8 cellular contexts compared by ENCODE assay signal in the genomic region with DNA sequence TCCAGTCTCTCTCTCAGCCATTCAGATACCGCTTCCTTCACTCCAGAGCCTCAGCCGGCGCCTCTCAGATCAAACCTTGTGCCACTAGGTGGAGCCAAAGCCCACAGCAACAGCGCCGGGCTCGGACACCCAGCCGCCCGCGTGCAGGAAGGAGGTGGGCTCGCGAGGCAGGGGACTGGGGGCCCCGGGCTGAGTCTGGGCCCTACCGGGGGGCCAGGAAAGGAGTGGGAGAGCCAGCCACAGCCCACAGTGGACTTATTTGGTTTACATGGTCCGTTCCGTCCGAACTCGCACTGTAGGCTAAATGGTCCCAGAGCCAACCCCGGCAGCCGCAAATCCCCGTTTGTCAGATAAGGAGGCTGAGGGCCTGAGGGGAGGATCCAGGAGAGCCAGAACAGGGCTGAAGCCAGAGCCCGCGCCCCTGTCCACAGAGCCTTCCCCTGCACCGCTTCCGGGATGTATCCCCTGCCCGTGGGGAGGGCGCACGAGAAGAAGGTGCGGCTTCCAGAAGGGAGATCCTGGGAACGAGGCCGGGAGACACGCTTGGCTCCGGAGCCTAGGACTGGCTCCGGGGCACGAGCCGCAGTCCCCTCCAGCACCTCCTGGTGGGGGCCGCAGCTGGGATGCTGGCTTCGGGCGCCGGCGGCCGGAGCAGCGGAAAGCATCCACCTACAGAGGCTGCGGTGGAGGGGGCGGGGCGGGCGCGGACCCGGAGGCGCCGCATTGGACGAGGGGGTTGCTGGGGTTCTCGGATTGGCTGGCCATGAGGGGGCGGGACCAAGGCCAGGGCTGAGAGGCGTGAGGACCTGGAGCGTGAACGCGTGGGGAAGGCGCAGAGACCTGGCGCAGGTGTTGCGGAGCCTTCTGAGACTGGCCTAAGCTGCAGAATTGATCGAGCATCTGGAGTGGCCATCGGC. TPM values are rescaled to one million over a fixed set of nuclear protein-coding genes. Genes with fewer than 3 reads are reported as not detected.
A peak's percentile ranks its signal among the peaks of the same experiment; 100 is the strongest.
DNase-seq lines count a peak whose midpoint lies in the region; ATAC-seq and TF ChIP-seq lines count a peak whose summit lies in the region.

No MANE protein-coding gene starts in this region.

- no peak for TF ChIP-seq EP300 in tibial nerve (IDR thresholded peaks at IDR 0.05)

- peak overlapping the region; percentile 52 for H3K4ac ChIP-seq in trophoblast cell (ENCODE audit: low read depth, low read length)

- H3K9me3 ChIP-seq in cardiac muscle cell (ENCODE audit: low read depth) (no peaks in the 10 kb centered on the region), trophoblast cell (ENCODE audit: insufficient read depth, low read depth, low read length) (no peaks in the 10 kb centered on the region), tibial nerve (no peaks in the 10 kb centered on the region)

- H4K8ac ChIP-seq in trophoblast cell (ENCODE audit: low read depth, low read length), result peak overlapping the region; percentile 81

- no peaks in the 10 kb centered on the region for H3K9me3 Mint-ChIP-seq in activated naive CD8-positive, alpha-beta T cell (ENCODE audit: low read depth)

- H3K14ac ChIP-seq in trophoblast cell (ENCODE audit: low read length), result peak overlapping the region; percentile 57

- no peak overlapping the region for H2AK5ac ChIP-seq in trophoblast cell (ENCODE audit: low read length)

- DNase-seq in GM12865 (ENCODE audit: low read depth) (peak; percentile 96), NCI-H1105 treated with DMSO at 0.1 percent for 48 hours (lab: John Stamatoyannopoulos, UW) (peak; percentile 74), SKM-1 (lab: John Stamatoyannopoulos, UW; ENCODE audit: unreplicated experiment) (peak; percentile 82), cardiac muscle cell (ENCODE audit: low read depth in 1 of 2, low spot score in 1 of 2) (peak; percentile 90 to 94), trophoblast cell (peak; percentile 95 to 96), tibial nerve (ENCODE audit: low spot score in 2 of 2) (peak; percentile 88 to 96)

- H3K36me3 ChIP-seq in cardiac muscle cell (no peaks in the 10 kb centered on the region), trophoblast cell (ENCODE audit: control insufficient read depth in 1 of 2, insufficient read depth in 2 of 2, low read length in 2 of 2) (no peaks in the 10 kb centered on the region), tibial nerve (no peaks in the 10 kb centered on the region)

- no peaks in the 10 kb centered on the region for H3K36me3 Mint-ChIP-seq in activated naive CD8-positive, alpha-beta T cell

- peak overlapping the region; percentile 67 for H2BK5ac ChIP-seq in trophoblast cell (ENCODE audit: low read depth, low read length, poor library complexity)

- H3K18ac ChIP-seq in trophoblast cell (ENCODE audit: low read length), result peak overlapping the region; percentile 82

- H3K79me2 ChIP-seq in trophoblast cell (ENCODE audit: control insufficient read depth, insufficient read depth, low read length, poor library complexity), result peaks cover 4% of the 10 kb centered on the region

- H3K4me2 ChIP-seq in trophoblast cell (ENCODE audit: low read length), result peak overlapping the region; percentile 95

- peak overlapping the region; percentile 72 for H3K4me3 ChIP-seq in GM12865 (ENCODE audit: low read depth, low read length)
- peak overlapping the region; percentile 51 for H3K4me3 ChIP-seq in cardiac muscle cell
- H3K4me3 ChIP-seq in trophoblast cell (ENCODE audit: low read depth, low read length), result peak overlapping the region; percentile 74
- peak overlapping the region; percentile 39 to 77 (median 66) for H3K4me3 ChIP-seq in tibial nerve

- H3K9ac ChIP-seq in trophoblast cell (ENCODE audit: low read length), result peak overlapping the region; percentile 32

- TF ChIP-seq CTCF in GM12865 (IDR thresholded peaks at IDR 0.05; ENCODE audit: insufficient read depth, low read depth, low read length, missing control alignments) (peak; percentile 87), cardiac muscle cell (IDR thresholded peaks at IDR 0.05; ENCODE audit: low read depth, low read length) (peak; percentile 84), tibial nerve (IDR thresholded peaks at IDR 0.05) (peak; percentile 78 to 93 (median 87))

- peak overlapping the region; percentile 61 for H2AFZ ChIP-seq in trophoblast cell (ENCODE audit: insufficient read depth, low read length, poor library complexity)

- peaks cover 5% of the 10 kb centered on the region for H3K27me3 Mint-ChIP-seq in activated naive CD8-positive, alpha-beta T cell

- H4K91ac ChIP-seq in trophoblast cell (ENCODE audit: low read depth, low read length), result peak overlapping the region; percentile 81

- H2BK120ac ChIP-seq in trophoblast cell (ENCODE audit: insufficient read depth, low read length, poor library complexity), result peak overlapping the region; percentile 16

- H3K27ac ChIP-seq in cardiac muscle cell (no peak overlapping the region), trophoblast cell (ENCODE audit: low read depth, low read length) (peak overlapping the region; percentile 63), tibial nerve (peak overlapping the region in 2 of 4 donors; percentile 24 to 44)

- H3K27ac Mint-ChIP-seq in activated naive CD8-positive, alpha-beta T cell, result peak overlapping the region; percentile 58

- peaks cover 31% of the 10 kb centered on the region for H3K4me1 Mint-ChIP-seq in activated naive CD8-positive, alpha-beta T cell (ENCODE audit: low read depth)

- H3K4me3 Mint-ChIP-seq in activated naive CD8-positive, alpha-beta T cell, result peak overlapping the region; percentile 82

- no CpG with 5 or more reads among the region's 62 CpGs for WGBS in trophoblast cell (ENCODE audit: extremely low coverage, insufficient coverage, insufficient read length)
- 1% methylated on average over 25 to 50 of the region's 62 CpGs for WGBS in tibial nerve, 2 donors

- H3K79me1 ChIP-seq in trophoblast cell (ENCODE audit: low read length), result peaks cover 30% of the 10 kb centered on the region

- H3K4me1 ChIP-seq in cardiac muscle cell (ENCODE audit: low read depth) (peaks cover 5% of the 10 kb centered on the region), trophoblast cell (ENCODE audit: control insufficient read depth in 1 of 2, insufficient read depth in 2 of 2, low read length in 2 of 2) (peaks cover 14 to 19% of the 10 kb centered on the region in 2 experiments), tibial nerve (peaks cover 0 to 22% (median 7%) of the 10 kb centered on the region in 4 donors)

- H4K12ac ChIP-seq in trophoblast cell (ENCODE audit: low read depth, low read length), result no peak overlapping the region

- no peak overlapping the region for H3K23ac ChIP-seq in trophoblast cell (ENCODE audit: low read length)

- H3K27me3 ChIP-seq in cardiac muscle cell, result no peaks in the 10 kb centered on the region
- H3K27me3 ChIP-seq in trophoblast cell (ENCODE audit: insufficient read depth, low read length), result no peaks in the 10 kb centered on the region
- no peaks in the 10 kb centered on the region for H3K27me3 ChIP-seq in tibial nerve

- peak; percentile 71 for ATAC-seq in HG02678 (IDR thresholded peaks at IDR 0.05; ENCODE audit: unreplicated experiment)

- TF ChIP-seq POLR2A in tibial nerve (IDR thresholded peaks at IDR 0.05), result no peak

- no peak overlapping the region for H2BK12ac ChIP-seq in trophoblast cell (ENCODE audit: low read length)

RNA-seq across cellular contexts. Expression of a gene that starts 6.5 kb away (rescaled TPM):
- 5.4 and 9.8 TPM in 2 replicates for total RNA-seq in cardiac muscle cell
- 11.2 and 13.0 TPM in 2 replicates for polyA plus RNA-seq in cardiac muscle cell
- 217 and 235 TPM in 2 replicates for polyA plus RNA-seq in trophoblast cell (2013)
- total RNA-seq in tibial nerve, result 1 to 10 TPM; 2.4 to 5.7 (median 4.1) TPM

RNA-seq across cellular contexts. Expression of a gene that starts 59.8 kb away (rescaled TPM):
- 8.7 and 11.9 TPM in 2 replicates for total RNA-seq in cardiac muscle cell
- polyA plus RNA-seq in cardiac muscle cell, result 0.99 and 3.3 TPM in 2 replicates
- polyA plus RNA-seq in trophoblast cell (2013), result 135 and 149 TPM in 2 replicates
- 10 to 100 TPM; 31.8 to 35.6 (median 33.8) TPM for total RNA-seq in tibial nerve
